Comparison of ENCODE assay signal across 18 cellular contexts in genomic region chr19:9808855-9809646, GRCh38. TPM values are rescaled to one million over a fixed set of nuclear protein-coding genes. Genes with fewer than 3 reads are reported as not detected.
DNase-seq lines count a peak whose midpoint lies in the region; ATAC-seq and TF ChIP-seq lines count a peak whose summit lies in the region.
"Had no signal": no experiment of that assay in that cellular context is flagged by ENCODE, and none has a peak within 500 bp of the region (broad histone marks: within the 10 kb centered on the region; RNA-seq: fewer than 3 reads in every experiment).

No MANE protein-coding gene starts in this region.

- peaks cover 22% of the 10 kb centered on the region for H3K36me3 Mint-ChIP-seq in activated naive CD8-positive, alpha-beta T cell treated with anti-CD3 and anti-CD28 coated beads for 36 hours
- H3K36me3 Mint-ChIP-seq in Caco-2 (ENCODE audit: insufficient read depth, unreplicated experiment): peaks cover 17% of the 10 kb centered on the region

- no peak overlapping the region for H3K4me3 Mint-ChIP-seq in activated naive CD8-positive, alpha-beta T cell treated with anti-CD3 and anti-CD28 coated beads for 36 hours
- H3K4me3 Mint-ChIP-seq in stimulated activated naive CD8-positive, alpha-beta T cell treated with anti-CD3 and anti-CD28 coated beads, Interleukin-15, amount 100 ng/mL, for 72 hours: peak overlapping the region in 1 of 2 donors; percentile 7
- no peak overlapping the region for H3K4me3 Mint-ChIP-seq in Caco-2 (ENCODE audit: unreplicated experiment)

- H3K4me1 ChIP-seq in left ventricle myocardium inferior (no peaks in the 10 kb centered on the region), Caco-2 (no peaks in the 10 kb centered on the region)
- H3K4me1 ChIP-seq: heart left ventricle, thyroid gland had no signal

- H3K27ac Mint-ChIP-seq in activated naive CD8-positive, alpha-beta T cell treated with anti-CD3 and anti-CD28 coated beads for 36 hours: peak overlapping the region; percentile 21
- peak overlapping the region; percentile 51 to 68 for H3K27ac Mint-ChIP-seq in stimulated activated naive CD8-positive, alpha-beta T cell treated with anti-CD3 and anti-CD28 coated beads, Interleukin-15, amount 100 ng/mL, for 72 hours
- H3K27ac Mint-ChIP-seq in Caco-2 (ENCODE audit: unreplicated experiment): no peak overlapping the region

- POLR2A ChIA-PET in Caco-2 (lab: Charles Lee): interaction anchor here (0.6 kb wide), 1 partner anchor 19 kb away, joined by 4 read pairs; the partner anchor contains the start of gene UBL5

- H3K27me3 Mint-ChIP-seq in activated naive CD8-positive, alpha-beta T cell treated with anti-CD3 and anti-CD28 coated beads for 36 hours: no peaks in the 10 kb centered on the region
- no peaks in the 10 kb centered on the region for H3K27me3 Mint-ChIP-seq in stimulated activated naive CD8-positive, alpha-beta T cell treated with anti-CD3 and anti-CD28 coated beads, Interleukin-15, amount 100 ng/mL, for 72 hours
- no peaks in the 10 kb centered on the region for H3K27me3 Mint-ChIP-seq in Caco-2 (ENCODE audit: insufficient read depth, unreplicated experiment)

- no peaks in the 10 kb centered on the region for H3K9me3 ChIP-seq in left ventricle myocardium inferior (replicated peaks)
- H3K9me3 ChIP-seq in Caco-2: no peaks in the 10 kb centered on the region
- H3K9me3 ChIP-seq: heart left ventricle, thyroid gland had no signal

- H3K9me3 Mint-ChIP-seq in activated naive CD8-positive, alpha-beta T cell treated with anti-CD3 and anti-CD28 coated beads for 36 hours: no peaks in the 10 kb centered on the region
- no peaks in the 10 kb centered on the region for H3K9me3 Mint-ChIP-seq in stimulated activated naive CD8-positive, alpha-beta T cell treated with anti-CD3 and anti-CD28 coated beads, Interleukin-15, amount 100 ng/mL, for 72 hours
- H3K9me3 Mint-ChIP-seq in Caco-2 (ENCODE audit: unreplicated experiment): no peaks in the 10 kb centered on the region

- H3K4me1 Mint-ChIP-seq in activated naive CD8-positive, alpha-beta T cell treated with anti-CD3 and anti-CD28 coated beads for 36 hours: peaks cover 15% of the 10 kb centered on the region
- H3K4me1 Mint-ChIP-seq in stimulated activated naive CD8-positive, alpha-beta T cell treated with anti-CD3 and anti-CD28 coated beads, Interleukin-15, amount 100 ng/mL, for 72 hours: peaks cover 21% of the 10 kb centered on the region
- no peaks in the 10 kb centered on the region for H3K4me1 Mint-ChIP-seq in Caco-2 (ENCODE audit: low read depth, unreplicated experiment)

- no peaks in the 10 kb centered on the region for H3K27me3 ChIP-seq in left ventricle myocardium inferior (ENCODE audit: low read depth)
- no peaks in the 10 kb centered on the region for H3K27me3 ChIP-seq in Caco-2 (replicated peaks; ENCODE audit: control insufficient read depth, insufficient read depth, low read length)
- H3K27me3 ChIP-seq: heart left ventricle, thyroid gland had no signal

- H3K4me3 ChIP-seq in left ventricle myocardium inferior: no peak overlapping the region
- H3K4me3 ChIP-seq in Caco-2 (ENCODE audit: low read depth, low read length): no peak overlapping the region
- H3K4me3 ChIP-seq: heart left ventricle, lung, thyroid gland had no signal

- no peak overlapping the region for H3K27ac ChIP-seq in left ventricle myocardium inferior (replicated peaks)
- H3K27ac ChIP-seq: heart left ventricle, thyroid gland had no signal

- TF ChIP-seq CTCF in left ventricle myocardium inferior (IDR thresholded peaks at IDR 0.05; ENCODE audit: borderline replicate concordance) (no peak), Caco-2 (IDR thresholded peaks at IDR 0.05; ENCODE audit: insufficient read depth in 1 of 2, low read depth in 1 of 2, low read length in 1 of 2, severe bottlenecking in 1 of 2, unreplicated experiment in 1 of 2) (no peak)

- H3K36me3 ChIP-seq in left ventricle myocardium inferior (peaks cover 63% of the 10 kb centered on the region), Caco-2 (ENCODE audit: control insufficient read depth, insufficient read depth, low read length) (peaks cover 2% of the 10 kb centered on the region)

- intact Hi-C loops in left cardiac atrium (cut with DNase I): no loop called here
- intact Hi-C loops in left ventricle myocardium inferior (cut with micrococcal nuclease): no loop called here
- intact Hi-C loops in Caco-2 (cut with micrococcal nuclease; ENCODE audit: unreplicated experiment): no loop called here

- CTCF ChIA-PET in Caco-2 (lab: Charles Lee): no interaction called here

- peak; percentile 13 to 27 for ATAC-seq in left cardiac atrium
- ATAC-seq in stimulated activated naive CD8-positive, alpha-beta T cell treated with anti-CD3 and anti-CD28 coated beads, Interleukin-15, amount 100 ng/mL, for 72 hours: peak; percentile 40
- ATAC-seq: heart left ventricle, HepG2 had no signal

- no TSS peak for BruUV-seq in Caco-2 (replicated peaks; lab: Mats Ljungman, UMichigan)

- DNase-seq in left cardiac atrium (no peak), left ventricle myocardium inferior (no peak), T follicular helper cell (ENCODE audit: low read depth) (peak; percentile 22), Caco-2 (no peak), MV-4-11 (lab: John Stamatoyannopoulos, UW) (no peak)
- DNase-seq in activated naive CD8-positive, alpha-beta T cell treated with anti-CD3 and anti-CD28 coated beads for 36 hours: no peak
- DNase-seq in stimulated activated naive CD8-positive, alpha-beta T cell treated with anti-CD3 and anti-CD28 coated beads, Interleukin-15, amount 100 ng/mL, for 72 hours: no peak
- DNase-seq: AML-193; amygdala; caudate nucleus; DMS 273 treated with DMSO at 0.1 percent for 48 hours; NCI-H2029 treated with DMSO at 0.1 percent for 48 hours; NCI-H774; stimulated activated CD4-positive, alpha-beta T cell treated with anti-CD3 and anti-CD28 coated beads, Interleukin-4, amount 100 ng/mL, for 24 hours; thyroid gland had no signal

RNA-seq across cellular contexts. Expression of gene FBXL12, which starts 9.8 kb away (rescaled TPM):
- total RNA-seq in left cardiac atrium: 10 to 100 TPM; 12.8 to 14.5 TPM
- total RNA-seq in left ventricle myocardium inferior: 10.0 TPM
- 10 to 100 TPM; 26.4 to 30.5 TPM for total RNA-seq in activated naive CD8-positive, alpha-beta T cell treated with anti-CD3 and anti-CD28 coated beads for 36 hours
- total RNA-seq in Caco-2 (2022): 37.6 and 39.9 TPM in 2 replicates

RNA-seq across cellular contexts. Expression of gene UBL5, which starts 18.7 kb away (rescaled TPM):
- 100 to 1,000 TPM; 414 to 466 TPM for total RNA-seq in left cardiac atrium
- 538 TPM for total RNA-seq in left ventricle myocardium inferior
- total RNA-seq in activated naive CD8-positive, alpha-beta T cell treated with anti-CD3 and anti-CD28 coated beads for 36 hours: 100 to 1,000 TPM; 344 to 347 TPM
- total RNA-seq in Caco-2 (2022): 345 and 359 TPM in 2 replicates

RNA-seq across cellular contexts. Expression of gene PIN1, which starts 26.1 kb away (rescaled TPM):
- total RNA-seq in left cardiac atrium (10 to 100 TPM; 73.7 to 74.9 TPM), left ventricle myocardium inferior (98.4 TPM), Caco-2 (2022) (63.3 and 65.3 TPM in 2 replicates)
- total RNA-seq in activated naive CD8-positive, alpha-beta T cell treated with anti-CD3 and anti-CD28 coated beads for 36 hours: 10 to 100 TPM; 85.5 to 90.9 TPM

RNA-seq across cellular contexts. Expression of gene ZNF846, which starts 40.5 kb away (rescaled TPM):
- total RNA-seq in left cardiac atrium (10 to 100 TPM in 1 of 2 donors, 1 to 10 TPM in 1; 8.8 to 12.7 TPM), left ventricle myocardium inferior (6.9 TPM), Caco-2 (2022) (5.3 and 6.2 TPM in 2 replicates)
- 1 to 10 TPM; 6.1 to 6.8 TPM for total RNA-seq in activated naive CD8-positive, alpha-beta T cell treated with anti-CD3 and anti-CD28 coated beads for 36 hours
